Comparison of ENCODE assay signal across 8 cellular contexts in genomic region chr22:36239401-36240171, GRCh38.
DNase-seq lines count a peak whose midpoint lies in the region; ATAC-seq and TF ChIP-seq lines count a peak whose summit lies in the region.

A gene with protein sequence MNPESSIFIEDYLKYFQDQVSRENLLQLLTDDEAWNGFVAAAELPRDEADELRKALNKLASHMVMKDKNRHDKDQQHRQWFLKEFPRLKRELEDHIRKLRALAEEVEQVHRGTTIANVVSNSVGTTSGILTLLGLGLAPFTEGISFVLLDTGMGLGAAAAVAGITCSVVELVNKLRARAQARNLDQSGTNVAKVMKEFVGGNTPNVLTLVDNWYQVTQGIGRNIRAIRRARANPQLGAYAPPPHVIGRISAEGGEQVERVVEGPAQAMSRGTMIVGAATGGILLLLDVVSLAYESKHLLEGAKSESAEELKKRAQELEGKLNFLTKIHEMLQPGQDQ (minus strand): TSS chr22:36239527. CDS start chr22:36233162, 6,365 bp downstream.

- DNase-seq in NCI-H1694 (lab: John Stamatoyannopoulos, UW) (peak; percentile 80), T-helper 9 cell (peak; percentile 75), astrocyte of the hippocampus (ENCODE audit: low read depth, low spot score) (peak; percentile 95), hippocampal formation (lab: John Stamatoyannopoulos, UW) (peak; percentile 71 to 82), retina (peak; percentile 80), cortex of kidney (lab: John Stamatoyannopoulos, UW) (no peak)

- peak; percentile 51 for TF ChIP-seq POLR2A in GM15510 (IDR thresholded peaks at IDR 0.05; ENCODE audit: borderline replicate concordance, extremely low read depth, insufficient read length)

- ATAC-seq in HG02884 (IDR thresholded peaks at IDR 0.05; ENCODE audit: unreplicated experiment) = peak; percentile 65
